ENCODE assay signal across 16 cellular contexts in genomic region chr3:180325958-180326357, GRCh38.
"Had no signal": no experiment of that assay in that cellular context is flagged by ENCODE, and none has a peak within 500 bp of the region (broad histone marks: within the 10 kb centered on the region; RNA-seq: fewer than 3 reads in every experiment).

No MANE protein-coding gene starts in this region.

- H3K4me2 ChIP-seq: hepatocyte had no signal

- H3K9me3 ChIP-seq: psoas muscle, sigmoid colon, tibial artery, upper lobe of left lung, uterus had no signal

- H3K4me3 ChIP-seq: hepatocyte, lung, psoas muscle, sigmoid colon, skin epidermis, tibial artery, upper lobe of left lung, uterus had no signal

- ATAC-seq: left colon; left ventricle myocardium superior; natural killer cell treated with Interleukin-12 subunit alpha and Interleukin-12 subunit beta and Interleukin-15 and Interleukin-18, amount 100 ng/mL, for 72 hours; psoas muscle had no signal

- H3K27me3 ChIP-seq: hepatocyte, sigmoid colon, tibial artery, upper lobe of left lung, uterus had no signal

- H3K36me3 ChIP-seq: sigmoid colon, tibial artery, upper lobe of left lung, uterus had no signal

- H3K27ac ChIP-seq: hepatocyte, psoas muscle, sigmoid colon, skin epidermis, tibial artery, upper lobe of left lung, uterus had no signal

- DNase-seq: effector memory CD4-positive, alpha-beta T cell; foreskin melanocyte; left colon; left ventricle myocardium superior; mesenchymal stem cell; midbrain; psoas muscle; sigmoid colon; stimulated activated naive CD4-positive, alpha-beta T cell treated with Interleukin-2 at 50 U/mL for 16 hours; tibial artery; uterus had no signal

- H3K4me1 ChIP-seq: psoas muscle, sigmoid colon, tibial artery, upper lobe of left lung, uterus had no signal

- H2AFZ ChIP-seq: hepatocyte had no signal

- H3K79me2 ChIP-seq: hepatocyte had no signal
